18 cellular contexts compared by ENCODE assay signal in genomic region chr6:125831660-125832059, GRCh38. TPM values are rescaled to one million over a fixed set of nuclear protein-coding genes. Genes with fewer than 3 reads are reported as not detected.
A peak's percentile ranks its signal among the peaks of the same experiment; 100 is the strongest.
DNase-seq lines count a peak whose midpoint lies in the region; ATAC-seq, FAIRE-seq and TF ChIP-seq lines count a peak whose summit lies in the region.
"Had no signal": no experiment of that assay in that cellular context is flagged by ENCODE, and none has a peak within 500 bp of the region (broad histone marks: within the 10 kb centered on the region; RNA-seq: fewer than 3 reads in every experiment).

No MANE protein-coding gene starts in this region.

- TF ChIP-seq CTCF in K562 (IDR thresholded peaks at IDR 0.05 in 2 of 3, conservative IDR thresholded peaks at IDR 0.05 in 1 of 3; ENCODE audit: insufficient read depth in 2 of 3, low read depth in 1 of 3, low read length in 3 of 3), result no peak

- no peaks in the 10 kb centered on the region for H4K20me1 ChIP-seq in K562 (replicated peaks; ENCODE audit: control insufficient read depth, insufficient read depth, low read length)

- H3K4me3 Mint-ChIP-seq in stimulated activated naive CD8-positive, alpha-beta T cell treated with anti-CD3 and anti-CD28 coated beads, Interleukin-15, Interleukin-2, amounts not matched to agents 100 ng/mL and 50 ng/mL, for 24 hours, result peak overlapping the region; percentile 50
- H3K4me3 Mint-ChIP-seq: activated B cell treated with CpG ODN at 0.5 μM for 24 hours, HFFc6 had no signal

- no peak for DNase-seq in stimulated activated naive CD8-positive, alpha-beta T cell treated with anti-CD3 and anti-CD28 coated beads, Interleukin-15, Interleukin-2, amounts not matched to agents 100 U/mL and 50 U/mL, for 24 hours
- DNase-seq in K562 (ENCODE audit: extremely low read depth in 1 of 4, low spot score in 3 of 4) (no peak), cerebellum (ENCODE audit: low spot score) (no peak), SIG-M5 (lab: John Stamatoyannopoulos, UW) (no peak), DMS79 (lab: John Stamatoyannopoulos, UW) (no peak)
- DNase-seq: activated B cell treated with CpG ODN at 0.5 μM for 24 hours; BE2C; cortex of kidney; glutamatergic neuron; HFFc6; islet precursor cell; NCI-H2081 treated with DMSO at 0.1 percent for 48 hours; stimulated activated naive B cell treated with anti-CD40 and anti-IgM and Interleukin-4, amounts not matched to agents 10 μg/mL and 1 μg/mL and 100 μg/mL, for 72 hours had no signal

- no peaks in the 10 kb centered on the region for H3K9me1 ChIP-seq in K562 (ENCODE audit: control insufficient read depth, insufficient read depth, low read length)

- no peak for ATAC-seq in stimulated activated naive CD8-positive, alpha-beta T cell treated with anti-CD3 and anti-CD28 coated beads, Interleukin-15, Interleukin-2, amounts not matched to agents 100 U/mL and 50 U/mL, for 24 hours
- no peak for ATAC-seq in K562
- no peak for ATAC-seq in HG03025 (IDR thresholded peaks at IDR 0.05; ENCODE audit: low FRiP score, unreplicated experiment)
- ATAC-seq: esophagus mucosa had no signal

- no peak for TF ChIP-seq RAD21 in K562 (CRISPR knock-in tag; conservative IDR thresholded peaks at IDR 0.05 in 1 of 2, IDR thresholded peaks at IDR 0.05 in 1 of 2)

- no peak for FAIRE-seq in K562 (lab: Jason Lieb, UNC)

- H3K27me3 ChIP-seq in K562 (ENCODE audit: control insufficient read depth in 2 of 2, insufficient read depth in 2 of 2, low read length in 2 of 2), result no peaks in the 10 kb centered on the region
- H3K27me3 ChIP-seq: BE2C, vagina had no signal

- no peak overlapping the region for H3K9ac ChIP-seq in K562 (ENCODE audit: insufficient read depth in 1 of 2, low read depth in 2 of 2, low read length in 2 of 2)

- H3K27ac ChIP-seq in KOPT-K1 (ENCODE audit: low read depth, low read length, poor library complexity, severe bottlenecking) (peak overlapping the region; percentile 49), K562 (ENCODE audit: extremely low read depth, low read depth, low read length) (no peak overlapping the region)
- H3K27ac ChIP-seq: vagina had no signal

- H3K9me3 ChIP-seq in KOPT-K1 (ENCODE audit: insufficient read depth, low read length, poor library complexity, severe bottlenecking) (no peaks in the 10 kb centered on the region), K562 (replicated peaks; ENCODE audit: control insufficient read depth, insufficient read depth, low read depth, low read length) (no peaks in the 10 kb centered on the region)
- H3K9me3 ChIP-seq: vagina had no signal

- peaks cover 67% of the 10 kb centered on the region for H3K4me1 Mint-ChIP-seq in stimulated activated naive CD8-positive, alpha-beta T cell treated with anti-CD3 and anti-CD28 coated beads, Interleukin-15, Interleukin-2, amounts not matched to agents 100 ng/mL and 50 ng/mL, for 24 hours (ENCODE audit: low read depth)

- CTCF ChIA-PET in K562 (lab: Yijun Ruan, JAX; ENCODE audit: low intra/inter-chr PET ratio), result no interaction called here

- no peaks in the 10 kb centered on the region for H3K79me2 ChIP-seq in K562 (ENCODE audit: control insufficient read depth, insufficient read depth, low read length)

- WGBS in K562 (ENCODE audit: insufficient coverage, low coverage, missing lambda C conversion rate), result 64% methylated on average over 5 of the region's 5 CpGs

- POLR2A ChIA-PET in K562 (lab: Yijun Ruan, JAX), result no interaction called here

- BruUV-seq in K562 (replicated peaks; lab: Mats Ljungman, UMichigan), result no TSS peak

- peaks cover 0 to 3% of the 10 kb centered on the region in 2 experiments; a peak in 1 of 5 replicates for H3K4me1 ChIP-seq in K562 (replicated peaks in 1 of 2; ENCODE audit: control insufficient read depth in 2 of 2, insufficient read depth in 2 of 2, low read length in 2 of 2)

- no peak overlapping the region for H2AFZ ChIP-seq in K562 (ENCODE audit: low read depth, low read length)

- no peak overlapping the region for H3K4me2 ChIP-seq in K562 (ENCODE audit: insufficient read depth, low read length)

- in situ Hi-C loops in K562 (cut with MboI), result no loop called here

- intact Hi-C loops in K562 (cut with micrococcal nuclease), result no loop called here

- peak overlapping the region; percentile 53 for H3K27ac Mint-ChIP-seq in stimulated activated naive CD8-positive, alpha-beta T cell treated with anti-CD3 and anti-CD28 coated beads, Interleukin-15, Interleukin-2, amounts not matched to agents 100 ng/mL and 50 ng/mL, for 24 hours
- H3K27ac Mint-ChIP-seq: activated B cell treated with CpG ODN at 0.5 μM for 24 hours; HFFc6; stimulated activated naive B cell treated with anti-CD40 and anti-IgM and Interleukin-4, amounts not matched to agents 10 μg/mL and 1 μg/mL and 100 μg/mL, for 72 hours had no signal

- no peak overlapping the region for H3K4me3 ChIP-seq in K562
- H3K4me3 ChIP-seq: vagina had no signal

- H3K36me3 ChIP-seq in KOPT-K1 (ENCODE audit: insufficient read depth, low read length) (no peaks in the 10 kb centered on the region), K562 (ENCODE audit: control insufficient read depth, insufficient read depth, low read length) (no peaks in the 10 kb centered on the region)
- H3K36me3 ChIP-seq: vagina had no signal

- H3K9me3 Mint-ChIP-seq in stimulated activated naive CD8-positive, alpha-beta T cell treated with anti-CD3 and anti-CD28 coated beads, Interleukin-15, Interleukin-2, amounts not matched to agents 100 ng/mL and 50 ng/mL, for 24 hours, result no peaks in the 10 kb centered on the region
- H3K9me3 Mint-ChIP-seq: activated B cell treated with CpG ODN at 0.5 μM for 24 hours; HFFc6; stimulated activated naive B cell treated with anti-CD40 and anti-IgM and Interleukin-4, amounts not matched to agents 10 μg/mL and 1 μg/mL and 100 μg/mL, for 72 hours had no signal

- H3K27me3 Mint-ChIP-seq in stimulated activated naive CD8-positive, alpha-beta T cell treated with anti-CD3 and anti-CD28 coated beads, Interleukin-15, Interleukin-2, amounts not matched to agents 100 ng/mL and 50 ng/mL, for 24 hours, result no peaks in the 10 kb centered on the region
- H3K27me3 Mint-ChIP-seq: activated B cell treated with CpG ODN at 0.5 μM for 24 hours; stimulated activated naive B cell treated with anti-CD40 and anti-IgM and Interleukin-4, amounts not matched to agents 10 μg/mL and 1 μg/mL and 100 μg/mL, for 72 hours had no signal

- TF ChIP-seq POLR2A in K562 (conservative IDR thresholded peaks at IDR 0.05), result no peak

- no peak for TF ChIP-seq EP300 in K562 (IDR thresholded peaks at IDR 0.05; ENCODE audit: low read length)

- peaks cover 1% of the 10 kb centered on the region for H3K36me3 Mint-ChIP-seq in stimulated activated naive CD8-positive, alpha-beta T cell treated with anti-CD3 and anti-CD28 coated beads, Interleukin-15, Interleukin-2, amounts not matched to agents 100 ng/mL and 50 ng/mL, for 24 hours (ENCODE audit: low read depth)

TF ChIP-seq in K562, 482 proteins besides CTCF, POLR2A, EP300 and RAD21:
- TF ChIP-seq C11orf30 (IDR thresholded peaks at IDR 0.05; ENCODE audit: low read depth), result peak; percentile 55; the same call in 1 of the 2 replicates
- TF ChIP-seq ZFP36 (IDR thresholded peaks at IDR 0.05; ENCODE audit: low read depth, low read length, partially characterized antibody), result no peak
- no peak for TF ChIP-seq ETS1 (conservative IDR thresholded peaks at IDR 0.05; ENCODE audit: control insufficient read depth, low read depth, low read length)
- peak; percentile 44; the same call in 1 of the 2 replicates for TF ChIP-seq MAFG (tag; conservative IDR thresholded peaks at IDR 0.05)
- TF ChIP-seq EGR1 (conservative IDR thresholded peaks at IDR 0.05), result no peak
- TF ChIP-seq ZNF444 (CRISPR knock-in tag; IDR thresholded peaks at IDR 0.05), result no peak
- TF ChIP-seq, protein P1, sequence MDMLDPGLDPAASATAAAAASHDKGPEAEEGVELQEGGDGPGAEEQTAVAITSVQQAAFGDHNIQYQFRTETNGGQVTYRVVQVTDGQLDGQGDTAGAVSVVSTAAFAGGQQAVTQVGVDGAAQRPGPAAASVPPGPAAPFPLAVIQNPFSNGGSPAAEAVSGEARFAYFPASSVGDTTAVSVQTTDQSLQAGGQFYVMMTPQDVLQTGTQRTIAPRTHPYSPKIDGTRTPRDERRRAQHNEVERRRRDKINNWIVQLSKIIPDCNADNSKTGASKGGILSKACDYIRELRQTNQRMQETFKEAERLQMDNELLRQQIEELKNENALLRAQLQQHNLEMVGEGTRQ (CRISPR knock-in tag; IDR thresholded peaks at IDR 0.05), result no peak
- peak; percentile 85 for TF ChIP-seq ZNF316 (IDR thresholded peaks at IDR 0.05)
- TF ChIP-seq MAFF (IDR thresholded peaks at IDR 0.05; ENCODE audit: low read length), result 0 out of 2 replicates have a peak, but pooled peaks have one; percentile 22

RNA-seq across cellular contexts. Expression of gene NCOA7, which starts 40.9 kb away (rescaled TPM):
- 6.1 and 37.7 TPM in 2 replicates for total RNA-seq in K562 (2011; cell fraction: chromatin; rRNA removed; ENCODE audit: low replicate concordance)
- total RNA-seq in K562 (2011; cell fraction: nucleolus; rRNA removed), result 4.8 and 5.7 TPM in 2 replicates
- total RNA-seq in K562 (2011; cell fraction: nucleoplasm; rRNA removed), result 10.2 and 13.4 TPM in 2 replicates
- total RNA-seq in K562 (2014; rRNA removed) (6.7 and 10.6 TPM in 2 replicates), K562 (2014; rRNA removed; fragmentation: Illumina TruSeq; extraction: Trizol) (14.6 and 16.9 TPM in 2 replicates), K562 (2015; rRNA removed; fragmentation: Illumina TruSeq; extraction: Trizol) (9.3 and 12.7 TPM in 2 replicates), K562 (2021) (13.8 TPM in 2 replicates), cerebellum (28.8 TPM)
- polyA plus RNA-seq in K562 (2011; rRNA removed) (8.9 and 9.3 TPM in 2 replicates), K562 (2014; fragmentation: Illumina TruSeq; extraction: Trizol) (11.2 and 13.6 TPM in 2 replicates), K562 (2014; fragmentation: Nextera tagmentation; extraction: Ambion mirVana) (1 to 10 TPM; 5.8 to 7.0 TPM), K562 (2014; rRNA removed) (8.5 and 11.0 TPM in 2 replicates)
- 4.6 and 7.1 TPM in 2 replicates for polyA plus RNA-seq in K562 (2011; cell fraction: cytosol; rRNA removed)
- polyA plus RNA-seq in K562 (2011; cell fraction: nucleus; rRNA removed), result 6.2 and 6.6 TPM in 2 replicates
- polyA plus RNA-seq in K562 (2012), result 10.0 and 22.1 TPM in 2 replicates
- 33.3 and 40.5 TPM in 2 replicates for polyA minus RNA-seq in K562 (2011; rRNA and poly(A)+ RNA removed)
- 10.1 and 10.2 TPM in 2 replicates for polyA minus RNA-seq in K562 (2011; cell fraction: cytosol; rRNA and poly(A)+ RNA removed)
- polyA minus RNA-seq in K562 (2011; cell fraction: nucleus; rRNA and poly(A)+ RNA removed), result 6.5 and 10.6 TPM in 2 replicates
